ENCODE assay signal across 2 cellular contexts in genomic region chr2:23361185-23361584, GRCh38.
TF ChIP-seq lines count a peak whose summit lies in the region.

No MANE protein-coding gene starts in this region.

TF ChIP-seq in HepG2, 621 proteins besides CTCF, POLR2A, EP300 and RAD21:
- TF ChIP-seq GLMP (CRISPR knock-in tag; IDR thresholded peaks at IDR 0.05; ENCODE audit: borderline replicate concordance) (0 out of 2 replicates have a peak, but pooled peaks have one; percentile 36), ZNF567 (CRISPR knock-in tag; IDR thresholded peaks at IDR 0.05; ENCODE audit: borderline replicate concordance) (no peak), CREB1 (IDR thresholded peaks at IDR 0.05) (peak; percentile 92), CREB1 (CRISPR knock-in tag; IDR thresholded peaks at IDR 0.05) (no peak), YEATS4 (CRISPR knock-in tag; IDR thresholded peaks at IDR 0.05; ENCODE audit: borderline replicate concordance) (0 out of 2 replicates have a peak, but pooled peaks have one; percentile 11), NFKB2 (CRISPR knock-in tag; IDR thresholded peaks at IDR 0.05; ENCODE audit: borderline replicate concordance) (no peak)

TF ChIP-seq in H1, 55 proteins besides CTCF, POLR2A, EP300 and RAD21:
- TF ChIP-seq TCF12 (IDR thresholded peaks at IDR 0.05; ENCODE audit: low read depth, low read length) (no peak), BACH1 (IDR thresholded peaks at IDR 0.05; ENCODE audit: low read length) (no peak), CEBPB (IDR thresholded peaks at IDR 0.05; ENCODE audit: low read depth, low read length) (no peak), ASH2L (IDR thresholded peaks at IDR 0.05; ENCODE audit: low read length) (no peak), GTF2F1 (IDR thresholded peaks at IDR 0.05; ENCODE audit: borderline replicate concordance, low read depth, low read length) (no peak), KDM1A (IDR thresholded peaks at IDR 0.05; ENCODE audit: borderline replicate concordance, low read length) (no peak), E2F6 (IDR thresholded peaks at IDR 0.05) (no peak), RXRA (IDR thresholded peaks at IDR 0.05; ENCODE audit: insufficient read depth, low read depth, low read length) (no peak), KDM5A (IDR thresholded peaks at IDR 0.05; ENCODE audit: low read length) (no peak), CBX5 (IDR thresholded peaks at IDR 0.05; ENCODE audit: low read depth, low read length) (no peak), GABPA (IDR thresholded peaks at IDR 0.05; ENCODE audit: borderline replicate concordance, insufficient read depth, low read length) (no peak), SUZ12 (IDR thresholded peaks at IDR 0.05; ENCODE audit: low read length) (no peak), BRCA1 (IDR thresholded peaks at IDR 0.05; ENCODE audit: low read depth, low read length) (no peak), MAX (IDR thresholded peaks at IDR 0.05) (no peak), SIX5 (IDR thresholded peaks at IDR 0.05; ENCODE audit: low read depth, low read length) (no peak), SRF (IDR thresholded peaks at IDR 0.05; ENCODE audit: low read depth, low read length) (no peak), CTBP2 (IDR thresholded peaks at IDR 0.05; ENCODE audit: borderline replicate concordance, insufficient read depth, insufficient read length, low read length) (no peak), FOSL1 (IDR thresholded peaks at IDR 0.05; ENCODE audit: insufficient read depth, low read depth, low read length) (no peak), TEAD4 (IDR thresholded peaks at IDR 0.05; ENCODE audit: low read depth, low read length) (no peak)
- TF ChIP-seq, protein P1, sequence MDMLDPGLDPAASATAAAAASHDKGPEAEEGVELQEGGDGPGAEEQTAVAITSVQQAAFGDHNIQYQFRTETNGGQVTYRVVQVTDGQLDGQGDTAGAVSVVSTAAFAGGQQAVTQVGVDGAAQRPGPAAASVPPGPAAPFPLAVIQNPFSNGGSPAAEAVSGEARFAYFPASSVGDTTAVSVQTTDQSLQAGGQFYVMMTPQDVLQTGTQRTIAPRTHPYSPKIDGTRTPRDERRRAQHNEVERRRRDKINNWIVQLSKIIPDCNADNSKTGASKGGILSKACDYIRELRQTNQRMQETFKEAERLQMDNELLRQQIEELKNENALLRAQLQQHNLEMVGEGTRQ (IDR thresholded peaks at IDR 0.05; ENCODE audit: low read length) = no peak
